ENCODE assay signal across 9 cellular contexts in the genomic region with DNA sequence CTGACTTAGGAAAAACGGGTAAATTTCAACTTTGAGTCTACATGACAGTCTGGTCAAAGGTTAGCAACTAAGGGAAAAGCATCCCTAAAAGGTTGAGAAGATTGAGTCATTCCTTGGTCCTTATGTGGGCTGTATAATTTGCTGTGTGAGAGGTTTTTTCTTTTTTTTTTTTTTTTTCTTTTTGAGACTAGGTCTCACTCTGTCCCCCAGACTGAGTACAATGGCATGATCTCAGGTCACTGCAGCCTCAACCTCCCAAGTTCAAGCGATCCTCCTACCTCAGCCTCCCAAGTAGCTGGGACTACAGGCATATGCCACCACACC.
A peak's percentile ranks its signal among the peaks of the same experiment; 100 is the strongest.
DNase-seq lines count a peak whose midpoint lies in the region; ATAC-seq lines count a peak whose summit lies in the region.
"Had no signal": no experiment of that assay in that cellular context is flagged by ENCODE, and none has a peak within 500 bp of the region (broad histone marks: within the 10 kb centered on the region; RNA-seq: fewer than 3 reads in every experiment).

No MANE protein-coding gene starts in this region.

- no peaks in the 10 kb centered on the region for H3K27me3 ChIP-seq in naive thymus-derived CD4-positive, alpha-beta T cell (ENCODE audit: control insufficient read depth in 2 of 2, insufficient read depth in 2 of 2, low read length in 2 of 2)

- H3K4me1 Mint-ChIP-seq in stimulated activated naive CD8-positive, alpha-beta T cell treated with anti-CD3 and anti-CD28 coated beads, Interleukin-15, Interleukin-2, amounts not matched to agents 100 ng/mL and 50 ng/mL, for 24 hours (ENCODE audit: low read depth) = peaks cover 59% of the 10 kb centered on the region
- peaks cover 44 to 63% (median 56%) of the 10 kb centered on the region in 7 donors for H3K4me1 Mint-ChIP-seq in naive thymus-derived CD4-positive, alpha-beta T cell

- H3K27ac ChIP-seq in angular gyrus (ENCODE audit: low read depth, low read length) = peak overlapping the region; percentile 37
- peak overlapping the region; percentile 64 for H3K27ac ChIP-seq in naive thymus-derived CD4-positive, alpha-beta T cell (ENCODE audit: low read depth, low read length)

- no peaks in the 10 kb centered on the region for H3K36me3 ChIP-seq in naive thymus-derived CD4-positive, alpha-beta T cell (ENCODE audit: control insufficient read depth in 2 of 3, insufficient read depth in 3 of 3, low read length in 3 of 3)

- intact Hi-C loops in naive thymus-derived CD4-positive, alpha-beta T cell (cut with micrococcal nuclease) = no loop called here
- intact Hi-C loops in left cardiac atrium (cut with DNase I) = no loop called here

- no peaks in the 10 kb centered on the region for H3K9me3 ChIP-seq in naive thymus-derived CD4-positive, alpha-beta T cell (ENCODE audit: control insufficient read depth in 2 of 3, low read length in 3 of 3)
- H3K9me3 ChIP-seq: mucosa of descending colon had no signal

- no peaks in the 10 kb centered on the region for H3K27me3 Mint-ChIP-seq in stimulated activated naive CD8-positive, alpha-beta T cell treated with anti-CD3 and anti-CD28 coated beads, Interleukin-15, Interleukin-2, amounts not matched to agents 100 ng/mL and 50 ng/mL, for 24 hours
- no peaks in the 10 kb centered on the region for H3K27me3 Mint-ChIP-seq in naive thymus-derived CD4-positive, alpha-beta T cell

- POLR2A ChIA-PET in naive thymus-derived CD4-positive, alpha-beta T cell (lab: Charles Lee) = interaction anchor here (1.0 to 1.9 kb wide), 3 partner anchors 16 to 102 kb away, joined by 3 to 5 read pairs (median 4); partner anchors contain the start of gene MRTFA

- H3K27ac Mint-ChIP-seq in stimulated activated naive CD8-positive, alpha-beta T cell treated with anti-CD3 and anti-CD28 coated beads, Interleukin-15, Interleukin-2, amounts not matched to agents 100 ng/mL and 50 ng/mL, for 24 hours = peak overlapping the region; percentile 82
- peak overlapping the region; percentile 84 to 96 (median 88) for H3K27ac Mint-ChIP-seq in naive thymus-derived CD4-positive, alpha-beta T cell

- H3K36me3 Mint-ChIP-seq in stimulated activated naive CD8-positive, alpha-beta T cell treated with anti-CD3 and anti-CD28 coated beads, Interleukin-15, Interleukin-2, amounts not matched to agents 100 ng/mL and 50 ng/mL, for 24 hours (ENCODE audit: low read depth) = peaks cover 3% of the 10 kb centered on the region
- peaks cover 0 to 4% (median 0%) of the 10 kb centered on the region in 5 donors for H3K36me3 Mint-ChIP-seq in naive thymus-derived CD4-positive, alpha-beta T cell

- CTCF ChIA-PET in naive thymus-derived CD4-positive, alpha-beta T cell (lab: Charles Lee) = interaction anchor here (6.7 kb wide), 1 partner anchor 110 kb away, joined by 62 read pairs; no protein-coding TSS in a partner anchor

- H3K4me1 ChIP-seq in naive thymus-derived CD4-positive, alpha-beta T cell (ENCODE audit: control insufficient read depth in 2 of 2, insufficient read depth in 2 of 2, low read length in 2 of 2) = peaks cover 28 to 36% of the 10 kb centered on the region in 2 donors

- no peaks in the 10 kb centered on the region for H3K9me3 Mint-ChIP-seq in stimulated activated naive CD8-positive, alpha-beta T cell treated with anti-CD3 and anti-CD28 coated beads, Interleukin-15, Interleukin-2, amounts not matched to agents 100 ng/mL and 50 ng/mL, for 24 hours
- no peaks in the 10 kb centered on the region for H3K9me3 Mint-ChIP-seq in naive thymus-derived CD4-positive, alpha-beta T cell

- no peak overlapping the region for H3K4me3 ChIP-seq in naive thymus-derived CD4-positive, alpha-beta T cell (ENCODE audit: low read length)
- H3K4me3 ChIP-seq: mucosa of descending colon had no signal

- H3K4me3 Mint-ChIP-seq in stimulated activated naive CD8-positive, alpha-beta T cell treated with anti-CD3 and anti-CD28 coated beads, Interleukin-15, Interleukin-2, amounts not matched to agents 100 ng/mL and 50 ng/mL, for 24 hours = peak overlapping the region; percentile 76
- H3K4me3 Mint-ChIP-seq in naive thymus-derived CD4-positive, alpha-beta T cell = peak overlapping the region in 7 of 10 donors; percentile 9 to 96 (median 89)

- no peak for ATAC-seq in stimulated activated naive CD8-positive, alpha-beta T cell treated with anti-CD3 and anti-CD28 coated beads, Interleukin-15, Interleukin-2, amounts not matched to agents 100 U/mL and 50 U/mL, for 24 hours
- no peak for ATAC-seq in naive thymus-derived CD4-positive, alpha-beta T cell
- ATAC-seq in HG03460 (IDR thresholded peaks at IDR 0.05; ENCODE audit: unreplicated experiment) (no peak), left cardiac atrium (no peak)

- DNase-seq in stimulated activated naive CD8-positive, alpha-beta T cell treated with anti-CD3 and anti-CD28 coated beads, Interleukin-15, Interleukin-2, amounts not matched to agents 100 U/mL and 50 U/mL, for 24 hours = no peak
- DNase-seq in naive thymus-derived CD4-positive, alpha-beta T cell = no peak
- no peak for DNase-seq in central memory CD4-positive, alpha-beta T cell
- DNase-seq in Ammon's horn (ENCODE audit: low spot score) (no peak), left cardiac atrium (no peak)
- DNase-seq: mucosa of descending colon had no signal
